8 cellular contexts compared by ENCODE assay signal in genomic region chr7:123865517-123866117, GRCh38. TPM values are rescaled to one million over a fixed set of nuclear protein-coding genes. Genes with fewer than 3 reads are reported as not detected.
DNase-seq lines count a peak whose midpoint lies in the region; ATAC-seq and TF ChIP-seq lines count a peak whose summit lies in the region.

No MANE protein-coding gene starts in this region.

- CTCF ChIA-PET in MCF 10A (lab: Yijun Ruan, JAX) = interaction anchor here (0.5 to 3.9 kb wide), 48 partner anchors 10 to 1743 kb away, joined by 3 to 146 read pairs (median 4); partner anchors contain the start of genes HYAL4 and WASL

- no peak overlapping the region for H3K4me3 Mint-ChIP-seq in MCF 10A (ENCODE audit: unreplicated experiment)

- in situ Hi-C loops in KBM-7 (cut with MboI; ENCODE audit: low pct_unique_long_range_greater_than_20kb, low sequenced_read_pairs) = loop anchor here (10.0 kb wide), 1 partner anchor 191 kb away; no protein-coding TSS in a partner anchor

- H3K27ac Mint-ChIP-seq in MCF 10A (ENCODE audit: low read depth, unreplicated experiment) = no peak overlapping the region

- peaks cover 11% of the 10 kb centered on the region for H3K4me1 Mint-ChIP-seq in MCF 10A (ENCODE audit: insufficient read depth, unreplicated experiment)

- peak; percentile 1 to 39 for DNase-seq in activated CD4-positive, alpha-beta T cell treated with anti-CD3 and anti-CD28 coated beads for 24 hours (ENCODE audit: low read depth in 2 of 2)
- DNase-seq in activated CD4-positive, alpha-beta T cell treated with anti-CD3 and anti-CD28 coated beads for 1 hour = no peak
- DNase-seq in KBM-7 (peak; percentile 65), SHP77 treated with DMSO at 0.1 percent for 48 hours (lab: John Stamatoyannopoulos, UW) (peak; percentile 14), MCF 10A (ENCODE audit: unreplicated experiment) (peak; percentile 79), iris pigment epithelial cell (ENCODE audit: low read depth) (peak; percentile 75)
- DNase-seq in stimulated activated CD4-positive, alpha-beta T cell treated with anti-CD3 and anti-CD28 coated beads, Interleukin-2, amount 100 ng/mL, for 48 hours = peak; percentile 37 to 46

- intact Hi-C loops in MCF 10A (cut with micrococcal nuclease) = loop anchor here (1.0 to 2.0 kb wide), 5 partner anchors 67 to 285 kb away; no protein-coding TSS in a partner anchor

- POLR2A ChIA-PET in MCF 10A (lab: Yijun Ruan, JAX) = interaction anchor here (0.7 to 3.5 kb wide), 5 partner anchors 46 to 309 kb away, joined by 3 to 58 read pairs (median 10); partner anchors contain the start of gene WASL

- no peaks in the 10 kb centered on the region for H3K36me3 Mint-ChIP-seq in MCF 10A (ENCODE audit: insufficient read depth, unreplicated experiment)

- H3K27me3 Mint-ChIP-seq in MCF 10A (ENCODE audit: insufficient read depth, unreplicated experiment) = no peaks in the 10 kb centered on the region

- peaks cover 6% of the 10 kb centered on the region for H3K9me3 Mint-ChIP-seq in MCF 10A (ENCODE audit: unreplicated experiment)

- ATAC-seq in GM21825 (IDR thresholded peaks at IDR 0.05; ENCODE audit: unreplicated experiment) = peak; percentile 87

- BruUV-seq in MCF 10A (replicated peaks; lab: Mats Ljungman, UMichigan) = no TSS peak

- TF ChIP-seq CTCF in MCF 10A (IDR thresholded peaks at IDR 0.05; ENCODE audit: unreplicated experiment) = peak; percentile 59

RNA-seq across cellular contexts. Expression of gene HYAL4, which starts 20.6 kb away (rescaled TPM):
- total RNA-seq in MCF 10A (2022) = not detected in 2 replicates

RNA-seq across cellular contexts. Expression of gene SPAM1, which starts 59.4 kb away (rescaled TPM):
- not detected in 2 replicates for total RNA-seq in MCF 10A (2022)
